Comparison of ENCODE assay signal across 25 cellular contexts in genomic region chr10:125332548-125333208, GRCh38.
"Had no signal": no experiment of that assay in that cellular context is flagged by ENCODE, and none has a peak within 500 bp of the region (broad histone marks: within the 10 kb centered on the region; RNA-seq: fewer than 3 reads in every experiment).

No MANE protein-coding gene starts in this region.

- H3K4me1 Mint-ChIP-seq: memory B cell; natural killer cell; stimulated activated memory B cell treated with anti-CD40 and anti-IgM and Interleukin-4, amounts not matched to agents 10 μg/mL and 1 μg/mL and 100 μg/mL, for 72 hours had no signal

- H3K27ac Mint-ChIP-seq: memory B cell; natural killer cell; stimulated activated memory B cell treated with anti-CD40 and anti-IgM and Interleukin-4, amounts not matched to agents 10 μg/mL and 1 μg/mL and 100 μg/mL, for 72 hours had no signal

- H3K9me3 ChIP-seq: colonic mucosa, esophagus squamous epithelium, left lung, ovary, sigmoid colon, spleen, testis, upper lobe of left lung had no signal

- H3K9me3 Mint-ChIP-seq: memory B cell, natural killer cell had no signal

- H3K4me1 ChIP-seq: colonic mucosa, esophagus squamous epithelium, left lung, sigmoid colon, spleen, testis, tibial artery, upper lobe of left lung had no signal

- H3K27ac ChIP-seq: colonic mucosa, esophagus squamous epithelium, hepatocyte, left lung, ovary, sigmoid colon, skin epidermis, spleen, testis, tibial artery, upper lobe of left lung had no signal

- H3K36me3 Mint-ChIP-seq: memory B cell; natural killer cell; stimulated activated memory B cell treated with anti-CD40 and anti-IgM and Interleukin-4, amounts not matched to agents 10 μg/mL and 1 μg/mL and 100 μg/mL, for 72 hours had no signal

- H3K4me3 ChIP-seq: colonic mucosa, esophagus squamous epithelium, hepatocyte, left lung, lung, ovary, sigmoid colon, skin epidermis, spleen, testis, tibial artery, upper lobe of left lung had no signal

- H3K27me3 ChIP-seq: colonic mucosa, esophagus squamous epithelium, hepatocyte, left lung, ovary, sigmoid colon, testis, tibial artery, upper lobe of left lung had no signal

- H3K4me3 Mint-ChIP-seq: memory B cell; natural killer cell; stimulated activated memory B cell treated with anti-CD40 and anti-IgM and Interleukin-4, amounts not matched to agents 10 μg/mL and 1 μg/mL and 100 μg/mL, for 72 hours had no signal

- DNase-seq: colonic mucosa; dermis blood vessel endothelial cell; effector memory CD4-positive, alpha-beta T cell; esophagus squamous epithelium; foreskin melanocyte; glutamatergic neuron; kidney; left lung; natural killer cell; occipital lobe; ovary; posterior cingulate gyrus; retina; sigmoid colon; spleen; stimulated activated CD4-positive, alpha-beta T cell treated with anti-CD3 and anti-CD28 coated beads, Interleukin-4, amount 100 ng/mL, for 4 hours; stimulated activated naive CD8-positive, alpha-beta T cell treated with anti-CD3 and anti-CD28 coated beads, Interleukin-15, Interleukin-2, amounts not matched to agents 100 U/mL and 50 U/mL, for 24 hours; testis; tibial artery; upper lobe of left lung had no signal

- H3K36me3 ChIP-seq: colonic mucosa, esophagus squamous epithelium, left lung, ovary, sigmoid colon, spleen, tibial artery, upper lobe of left lung had no signal
